Comparison of ENCODE assay signal across 10 cellular contexts in genomic region chr2:7671312-7671711, GRCh38.
DNase-seq lines count a peak whose midpoint lies in the region; TF ChIP-seq lines count a peak whose summit lies in the region.
"Had no signal": no experiment of that assay in that cellular context is flagged by ENCODE, and none has a peak within 500 bp of the region (broad histone marks: within the 10 kb centered on the region; RNA-seq: fewer than 3 reads in every experiment).

No MANE protein-coding gene starts in this region.

- peaks cover 14% of the 10 kb centered on the region for H3K4me1 ChIP-seq in adipocyte (ENCODE audit: control insufficient read depth, insufficient read depth, low read length)
- peaks cover 33% of the 10 kb centered on the region for H3K4me1 ChIP-seq in muscle layer of colon (ENCODE audit: insufficient read depth, low read length)
- no peaks in the 10 kb centered on the region for H3K4me1 ChIP-seq in PC-9 (replicated peaks; ENCODE audit: insufficient read depth)

- H3K4me3 ChIP-seq in AG10803 (ENCODE audit: low read length) (no peak overlapping the region), adipocyte (ENCODE audit: low read length) (peak overlapping the region; percentile 20), muscle layer of colon (ENCODE audit: low read depth in 1 of 2, low read length in 2 of 2) (peak overlapping the region in 1 of 2 donors; percentile 2), PC-9 (no peak overlapping the region)
- H3K4me3 ChIP-seq: dorsolateral prefrontal cortex had no signal

- intact Hi-C loops in PC-9 (cut with micrococcal nuclease; ENCODE audit: unreplicated experiment), result loop anchor here (10.0 kb wide), 1 partner anchor 577 kb away; no protein-coding TSS in a partner anchor

- H4K20me1 ChIP-seq in PC-9 (ENCODE audit: insufficient read depth), result no peaks in the 10 kb centered on the region

- H3K9me3 ChIP-seq in adipocyte (ENCODE audit: control insufficient read depth, low read length) (no peaks in the 10 kb centered on the region), muscle layer of colon (ENCODE audit: low read length) (no peaks in the 10 kb centered on the region), PC-9 (ENCODE audit: insufficient read depth, low read depth) (peaks cover 3% of the 10 kb centered on the region; the same call in 1 of the 2 replicates)

- TF ChIP-seq CTCF in AG10803 (conservative IDR thresholded peaks at IDR 0.05; ENCODE audit: low read length) (no peak), PC-9 (conservative IDR thresholded peaks at IDR 0.05) (no peak)

- no peaks in the 10 kb centered on the region for H3K79me2 ChIP-seq in PC-9 (ENCODE audit: low read depth)

- H3K36me3 ChIP-seq in adipocyte (ENCODE audit: control insufficient read depth, insufficient read depth, low read length, severe bottlenecking) (no peaks in the 10 kb centered on the region), muscle layer of colon (ENCODE audit: insufficient read depth, low read length) (no peaks in the 10 kb centered on the region), PC-9 (ENCODE audit: low read depth) (no peaks in the 10 kb centered on the region)

- no peak overlapping the region for H2AFZ ChIP-seq in PC-9

- no peaks in the 10 kb centered on the region for H3F3A ChIP-seq in PC-9 (ENCODE audit: insufficient read depth, low read depth)

- H3K27me3 ChIP-seq in adipocyte (replicated peaks; ENCODE audit: control insufficient read depth, insufficient read depth, low read length) (no peaks in the 10 kb centered on the region), muscle layer of colon (ENCODE audit: control insufficient read depth in 1 of 2, insufficient read depth in 2 of 2, low read length in 2 of 2) (no peaks in the 10 kb centered on the region), PC-9 (ENCODE audit: insufficient read depth, low read depth) (0 out of 2 replicates have a peak, but pooled peaks cover 12% of the 10 kb centered on the region)

- H3K27ac ChIP-seq in muscle layer of colon (ENCODE audit: low read depth, low read length) (peak overlapping the region; percentile 16), PC-9 (no peak overlapping the region)
- H3K27ac ChIP-seq: C4-2B had no signal

- H3K9ac ChIP-seq in adipocyte (ENCODE audit: low read length), result peak overlapping the region; percentile 27
- no peak overlapping the region for H3K9ac ChIP-seq in muscle layer of colon (ENCODE audit: low read length)

- BruUV-seq in PC-9 (replicated peaks; lab: Mats Ljungman, UMichigan), result no TSS peak

- H3K4me2 ChIP-seq in PC-9, result no peak overlapping the region

- DNase-seq in AG10803 (ENCODE audit: low read depth), result peak; percentile 60
- DNase-seq in G401 (ENCODE audit: low spot score), result peak; percentile 48
- DNase-seq in adipocyte (ENCODE audit: low read depth), result peak; percentile 52
- no peak for DNase-seq in NCI-H187 (lab: John Stamatoyannopoulos, UW)
- no peak for DNase-seq in PC-9
- no peak for DNase-seq in germinal center (ENCODE audit: low spot score)
- no peak for DNase-seq in NCI-H2107 (lab: John Stamatoyannopoulos, UW)

- H3K9me2 ChIP-seq in PC-9 (ENCODE audit: insufficient read depth), result no peaks in the 10 kb centered on the region

- CTCF ChIA-PET in PC-9 (lab: Charles Lee), result no interaction called here

- in situ Hi-C loops in G401 (cut with HindIII; ENCODE audit: low sequenced_read_pairs), result no loop called here

- POLR2A ChIA-PET in PC-9 (lab: Charles Lee; ENCODE audit: unreplicated experiment), result no interaction called here

Comparison
In these comparisons a context has a peak if more than half of its experiments do, and no peak if none do; other contexts are left out.
1. DNase-seq: peak in AG10803 (single experiment), G401 (single experiment) and adipocyte (single experiment); none in NCI-H187 (0 of 2), PC-9 (0 of 2), germinal center (single experiment) and NCI-H2107 (single experiment).